Comparison of ENCODE assay signal across 35 cellular contexts in genomic region chr3:161332792-161333191, GRCh38. TPM values are rescaled to one million over a fixed set of nuclear protein-coding genes. Genes with fewer than 3 reads are reported as not detected.
"Had no signal": no experiment of that assay in that cellular context is flagged by ENCODE, and none has a peak within 500 bp of the region (broad histone marks: within the 10 kb centered on the region; RNA-seq: fewer than 3 reads in every experiment).

No MANE protein-coding gene starts in this region.

- H3K27me3 ChIP-seq: SJCRH30 had no signal

- H3K36me3 Mint-ChIP-seq: activated CD8-positive, alpha-beta memory T cell treated with anti-CD3 and anti-CD28 coated beads, Interleukin-2, amount 10 ng/mL, durations not matched to agents 7 days and 5 days; activated naive CD4-positive, alpha-beta T cell treated with anti-CD3 and anti-CD28 coated beads, Interleukin-2, amount 10 ng/mL, durations not matched to agents 7 days and 5 days; brain had no signal

- H3K9me3 Mint-ChIP-seq: activated CD4-positive, alpha-beta memory T cell treated with anti-CD3 and anti-CD28 coated beads, Interleukin-2, amount 10 ng/mL, durations not matched to agents 7 days and 5 days; activated naive CD4-positive, alpha-beta T cell treated with anti-CD3 and anti-CD28 coated beads, Interleukin-2, amount 10 ng/mL, durations not matched to agents 7 days and 5 days; activated naive CD8-positive, alpha-beta T cell treated with anti-CD3 and anti-CD28 coated beads, Interleukin-2, amount 50 U/mL, for 24 hours; brain; central memory CD8-positive, alpha-beta T cell had no signal

- DNase-seq: activated CD4-positive, alpha-beta memory T cell treated with anti-CD3 and anti-CD28 coated beads, Interleukin-2, amount 10 ng/mL, durations not matched to agents 7 days and 5 days; activated CD4-positive, alpha-beta T cell treated with anti-CD3 and anti-CD28 coated beads for 1 hour; activated CD4-positive, alpha-beta T cell treated with anti-CD3 and anti-CD28 coated beads for 48 hours; activated CD4-positive, CD25-positive, alpha-beta regulatory T cell; activated CD8-positive, alpha-beta memory T cell treated with anti-CD3 and anti-CD28 coated beads for 24 hours; activated CD8-positive, alpha-beta memory T cell treated with anti-CD3 and anti-CD28 coated beads, Interleukin-2, amount 10 ng/mL, durations not matched to agents 7 days and 5 days; activated CD8-positive, alpha-beta memory T cell treated with anti-CD3 and anti-CD28 coated beads, Interleukin-2, amount 50 U/mL, for 48 hours; activated effector memory CD4-positive, alpha-beta T cell treated with Interleukin-2 at 50 U/mL for 16 hours; activated naive CD4-positive, alpha-beta T cell treated with anti-CD3 and anti-CD28 coated beads, Interleukin-2, amount 10 ng/mL, durations not matched to agents 7 days and 5 days; activated naive CD8-positive, alpha-beta T cell treated with anti-CD3 and anti-CD28 coated beads, Interleukin-2, amount 50 U/mL, for 24 hours; activated T-cell treated with anti-CD3 and anti-CD28 coated beads, Interleukin-2, amount 50 U/mL, for 48 hours; anterior cingulate cortex; NCI-H1092 treated with DMSO at 0.1 percent for 48 hours; NCI-H1417; NCI-H146; NCI-H187; NCI-H2081; NCI-H226; NCI-H446 treated with DMSO at 0.1 percent for 48 hours; NCI-H524 treated with DMSO at 0.1 percent for 48 hours; NCI-H748 treated with DMSO at 0.1 percent for 48 hours; NK-92 treated with Interleukin-12 subunit alpha and Interleukin-12 subunit beta, amount 100 ng/mL, for 24 hours; SHP77; SJCRH30; T1000; WERI-Rb-1 had no signal

- H3K27ac Mint-ChIP-seq: activated CD4-positive, alpha-beta memory T cell treated with anti-CD3 and anti-CD28 coated beads, Interleukin-2, amount 10 ng/mL, durations not matched to agents 7 days and 5 days; activated CD8-positive, alpha-beta memory T cell treated with anti-CD3 and anti-CD28 coated beads, Interleukin-2, amount 10 ng/mL, durations not matched to agents 7 days and 5 days; activated naive CD4-positive, alpha-beta T cell treated with anti-CD3 and anti-CD28 coated beads, Interleukin-2, amount 10 ng/mL, durations not matched to agents 7 days and 5 days; activated naive CD8-positive, alpha-beta T cell; activated naive CD8-positive, alpha-beta T cell treated with anti-CD3 and anti-CD28 coated beads, Interleukin-2, amount 50 U/mL, for 24 hours; brain had no signal

- H3K4me3 Mint-ChIP-seq: activated CD4-positive, alpha-beta memory T cell treated with anti-CD3 and anti-CD28 coated beads, Interleukin-2, amount 10 ng/mL, durations not matched to agents 7 days and 5 days; activated CD8-positive, alpha-beta memory T cell treated with anti-CD3 and anti-CD28 coated beads, Interleukin-2, amount 10 ng/mL, durations not matched to agents 7 days and 5 days; activated naive CD4-positive, alpha-beta T cell treated with anti-CD3 and anti-CD28 coated beads, Interleukin-2, amount 10 ng/mL, durations not matched to agents 7 days and 5 days; activated naive CD8-positive, alpha-beta T cell; activated naive CD8-positive, alpha-beta T cell treated with anti-CD3 and anti-CD28 coated beads, Interleukin-2, amount 50 U/mL, for 24 hours; brain; central memory CD8-positive, alpha-beta T cell had no signal

- H3K4me1 Mint-ChIP-seq: activated CD4-positive, alpha-beta memory T cell treated with anti-CD3 and anti-CD28 coated beads, Interleukin-2, amount 10 ng/mL, durations not matched to agents 7 days and 5 days; activated CD8-positive, alpha-beta memory T cell treated with anti-CD3 and anti-CD28 coated beads, Interleukin-2, amount 10 ng/mL, durations not matched to agents 7 days and 5 days; activated naive CD4-positive, alpha-beta T cell treated with anti-CD3 and anti-CD28 coated beads, Interleukin-2, amount 10 ng/mL, durations not matched to agents 7 days and 5 days; activated naive CD8-positive, alpha-beta T cell treated with anti-CD3 and anti-CD28 coated beads, Interleukin-2, amount 50 U/mL, for 24 hours; brain had no signal

- H3K4me3 ChIP-seq: SJCRH30, SK-N-MC had no signal

- H3K36me3 ChIP-seq: SJCRH30, WERI-Rb-1 had no signal

- ATAC-seq: activated CD8-positive, alpha-beta memory T cell treated with anti-CD3 and anti-CD28 coated beads, Interleukin-2, amount 10 ng/mL, durations not matched to agents 7 days and 5 days; activated naive CD8-positive, alpha-beta T cell treated with anti-CD3 and anti-CD28 coated beads, Interleukin-2, amount 50 U/mL, for 24 hours had no signal

- H3K9me3 ChIP-seq: SJCRH30 had no signal

- H3K4me1 ChIP-seq: SJCRH30 had no signal

- H3K27ac ChIP-seq: SJCRH30, SK-N-MC, WERI-Rb-1 had no signal

RNA-seq across cellular contexts. Expression of gene SPTSSB, which starts 38.5 kb away (rescaled TPM):
- total RNA-seq: activated CD4-positive, alpha-beta memory T cell treated with anti-CD3 and anti-CD28 coated beads, Interleukin-2, amount 10 ng/mL, durations not matched to agents 7 days and 5 days; activated CD8-positive, alpha-beta memory T cell treated with anti-CD3 and anti-CD28 coated beads, Interleukin-2, amount 10 ng/mL, durations not matched to agents 7 days and 5 days; chondrocyte; M059J; OCI-LY7; T-helper 1 cell treated with Interleukin-12 subunit alpha and Interleukin-12 subunit beta and Interleukin-4 antibody, amounts not matched to agents 30 ng/mL and 1 ng/mL, for 36 hours; T-helper 2 cell treated with Interferon-gamma antibody and Interleukin-4, amounts not matched to agents 100 ng/mL and 5 ng/mL, for 36 hours had no signal
